Comparison of ENCODE assay signal across 8 cellular contexts in the genomic region with DNA sequence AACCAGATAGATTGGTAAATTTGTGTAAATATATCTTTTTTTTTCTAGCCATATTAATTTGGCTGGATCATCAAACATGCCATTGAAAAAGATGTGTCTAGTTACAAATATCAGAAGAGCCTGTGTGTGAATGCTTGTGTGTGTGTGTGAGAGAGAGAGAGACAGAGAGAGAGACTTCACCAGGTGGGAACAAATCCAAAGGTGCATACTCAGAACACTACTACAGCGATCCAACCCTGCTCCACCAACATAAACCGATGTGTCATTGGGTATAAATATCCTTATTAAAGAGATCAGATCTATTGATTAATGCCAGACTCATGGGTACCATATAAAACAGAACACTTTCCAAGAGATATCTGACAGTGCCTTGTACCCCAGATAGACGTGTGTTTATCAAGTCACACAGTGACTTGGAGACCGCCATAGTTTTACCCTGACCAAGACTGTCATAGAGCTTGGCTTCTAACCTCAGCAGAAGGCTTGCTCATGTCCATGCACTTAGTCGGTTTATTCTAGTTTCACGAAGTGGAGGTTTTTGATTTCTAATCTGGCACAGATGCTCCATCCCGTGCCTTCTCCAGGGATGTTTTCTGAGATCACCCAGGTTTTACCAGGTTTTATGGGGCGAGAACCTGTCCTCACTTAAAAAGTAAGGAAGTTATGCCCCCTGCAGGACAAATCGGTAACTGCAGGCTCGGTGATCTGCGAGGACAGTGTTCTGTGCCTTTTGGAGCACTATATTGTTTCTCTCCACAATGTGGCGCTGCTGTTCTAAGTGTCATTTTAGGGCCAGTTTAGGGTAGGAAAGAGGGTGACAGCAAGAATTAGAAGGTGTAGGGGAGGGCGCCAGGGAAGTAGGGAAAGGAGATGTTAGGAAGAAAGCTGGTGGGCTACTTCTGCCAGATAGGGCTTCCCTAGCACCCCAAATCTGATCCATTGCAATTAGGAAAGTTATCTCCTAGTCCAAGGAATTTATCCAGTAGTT. TPM values are rescaled to one million over a fixed set of nuclear protein-coding genes. Genes with fewer than 3 reads are reported as not detected.
DNase-seq lines count a peak whose midpoint lies in the region; ATAC-seq and TF ChIP-seq lines count a peak whose summit lies in the region.

No MANE protein-coding gene starts in this region.

- WGBS in heart right ventricle, 2 donors = 22 to 24% methylated on average over 13 of the region's 13 CpGs

- ATAC-seq in HG02763 (IDR thresholded peaks at IDR 0.05; ENCODE audit: unreplicated experiment) = peak; percentile 53
- peak; percentile 77 to 95 (median 90) for ATAC-seq in heart right ventricle
- ATAC-seq in HG03565 (IDR thresholded peaks at IDR 0.05; ENCODE audit: unreplicated experiment) = no peak

- DNase-seq in GF-D8 (lab: John Stamatoyannopoulos, UW) (peak; percentile 65), NCI-H1694 treated with DMSO at 0.1 percent for 48 hours (lab: John Stamatoyannopoulos, UW) (peak; percentile 94), T follicular helper cell (ENCODE audit: low read depth) (peak; percentile 92), adipocyte (ENCODE audit: low read depth) (peak; percentile 98), heart right ventricle (peak; percentile 83 to 90), putamen (ENCODE audit: low spot score) (peak; percentile 91)

- H3K27me3 ChIP-seq in adipocyte (replicated peaks; ENCODE audit: control insufficient read depth, insufficient read depth, low read length) (no peaks in the 10 kb centered on the region), heart right ventricle (peaks cover 0 to 7% (median 0%) of the 10 kb centered on the region in 7 donors)

- peaks cover 8% of the 10 kb centered on the region for H3K4me1 ChIP-seq in adipocyte (ENCODE audit: control insufficient read depth, insufficient read depth, low read length)
- no peaks in the 10 kb centered on the region for H3K4me1 ChIP-seq in heart right ventricle

- no peak overlapping the region for H3K4me3 ChIP-seq in adipocyte (ENCODE audit: low read length)
- H3K4me3 ChIP-seq in heart right ventricle = no peak overlapping the region

- intact Hi-C loops in heart right ventricle (cut with DNase I) = loop anchor here (1.0 to 10.0 kb wide), 12 partner anchors 71 to 444 kb away; a partner anchor contains a TSS

- H3K36me3 ChIP-seq in adipocyte (ENCODE audit: control insufficient read depth, insufficient read depth, low read length, severe bottlenecking) (no peaks in the 10 kb centered on the region), heart right ventricle (no peaks in the 10 kb centered on the region)

- peak overlapping the region; percentile 1 for H3K9ac ChIP-seq in adipocyte (ENCODE audit: low read length)

- no peak overlapping the region for H3K27ac ChIP-seq in heart right ventricle

- peak; percentile 97 to 100 (median 99) for TF ChIP-seq CTCF in heart right ventricle (IDR thresholded peaks at IDR 0.05)

- H3K9me3 ChIP-seq in adipocyte (ENCODE audit: control insufficient read depth, low read length) (no peaks in the 10 kb centered on the region), heart right ventricle (no peaks in the 10 kb centered on the region)

RNA-seq across cellular contexts. Expression of a gene that starts 29.3 kb away (rescaled TPM):
- not detected for total RNA-seq in heart right ventricle
- polyA plus RNA-seq in heart right ventricle = not detected
